Comparison of ENCODE assay signal across 17 cellular contexts in the genomic region with DNA sequence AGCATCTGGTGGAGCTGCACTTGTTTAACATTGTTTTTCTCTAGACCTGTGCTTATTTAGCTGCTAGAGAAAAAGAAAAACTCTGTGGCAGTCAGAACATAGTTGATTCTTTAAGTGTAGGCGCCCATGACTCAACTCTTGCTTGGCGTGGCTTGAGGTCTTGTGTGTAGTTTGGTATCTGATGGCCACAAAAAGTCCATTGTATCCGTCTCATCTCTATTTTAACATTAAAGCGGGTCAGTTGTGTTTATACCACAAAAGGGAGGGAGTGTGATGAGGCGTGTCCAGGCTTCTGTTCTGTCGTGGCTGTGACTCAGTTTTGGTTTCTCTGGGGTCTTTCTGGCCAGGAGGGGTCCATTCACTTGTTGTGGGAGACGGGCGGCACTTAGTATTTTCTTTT.
A peak's percentile ranks its signal among the peaks of the same experiment; 100 is the strongest.
DNase-seq lines count a peak whose midpoint lies in the region; ATAC-seq and TF ChIP-seq lines count a peak whose summit lies in the region.
"Had no signal": no experiment of that assay in that cellular context is flagged by ENCODE, and none has a peak within 500 bp of the region (broad histone marks: within the 10 kb centered on the region; RNA-seq: fewer than 3 reads in every experiment).

No MANE protein-coding gene starts in this region.

- no peaks in the 10 kb centered on the region for H3K27me3 ChIP-seq in BLaER1 treated with 17β-estradiol and CSF1 and Interleukin-3, amounts not matched to agents 10 nM and 100 nM
- H3K27me3 ChIP-seq: testis had no signal

- H3K9me3 ChIP-seq in BLaER1 treated with 17β-estradiol and CSF1 and Interleukin-3, amounts not matched to agents 10 nM and 100 nM (replicated peaks in 1 of 11): peaks cover 0 to 6% (median 0%) of the 10 kb centered on the region in 11 experiments; a peak in 2 of 22 replicates
- H3K9me3 ChIP-seq: testis had no signal

- H3K9ac ChIP-seq in BLaER1 treated with 17β-estradiol and CSF1 and Interleukin-3, amounts not matched to agents 10 nM and 100 nM: no peak overlapping the region

- no peak for TF ChIP-seq CTCF in RWPE1 (conservative IDR thresholded peaks at IDR 0.05; ENCODE audit: low read depth)

- POLR2A ChIA-PET in RWPE1 (lab: Yijun Ruan, JAX; ENCODE audit: low non-redundant PET): no interaction called here

- DNase-seq in GM19238 (ENCODE audit: insufficient read length, low spot score) (peak; percentile 7), SW480 (ENCODE audit: low spot score) (peak; percentile 80), NCI-H146 (lab: John Stamatoyannopoulos, UW) (no peak), AG08396 (ENCODE audit: low spot score) (no peak), RWPE1 (ENCODE audit: low spot score) (no peak), activated T-cell treated with anti-CD3 and anti-CD28 coated beads for 4 hours (no peak)
- DNase-seq: activated effector memory CD4-positive, alpha-beta T cell treated with anti-CD3 and anti-CD28 coated beads, Interleukin-2, amount 50 U/mL, for 16 hours; central memory CD4-positive, alpha-beta T cell; DMS153; left colon; NCI-H1092 treated with DMSO at 0.1 percent for 48 hours; stimulated activated CD8-positive, alpha-beta memory T cell treated with anti-CD3 and anti-CD28 coated beads, Interleukin-4, amount 100 ng/mL, for 48 hours; testis had no signal

- H3K27ac ChIP-seq in BLaER1 treated with 17β-estradiol and CSF1 and Interleukin-3, amounts not matched to agents 10 nM and 100 nM: no peak overlapping the region
- no peak overlapping the region for H3K27ac ChIP-seq in RWPE1
- H3K27ac ChIP-seq: testis had no signal

- peak; percentile 78 for ATAC-seq in HG02885 (IDR thresholded peaks at IDR 0.05; ENCODE audit: poor library complexity, unreplicated experiment)
- ATAC-seq: esophagus mucosa, left colon, SK-N-SH treated with all-trans-retinoic acid at 6 μM for 48 hours had no signal

- H3K4me1 ChIP-seq in BLaER1 treated with 17β-estradiol and CSF1 and Interleukin-3, amounts not matched to agents 10 nM and 100 nM: peaks cover 0 to 14% (median 11%) of the 10 kb centered on the region in 10 experiments; a peak in 14 of 20 replicates
- H3K4me1 ChIP-seq: testis had no signal

- H4K20me1 ChIP-seq in BLaER1 treated with 17β-estradiol and CSF1 and Interleukin-3, amounts not matched to agents 10 nM and 100 nM: no peaks in the 10 kb centered on the region

- H3K36me3 ChIP-seq in BLaER1 treated with 17β-estradiol and CSF1 and Interleukin-3, amounts not matched to agents 10 nM and 100 nM: no peaks in the 10 kb centered on the region

- no peak overlapping the region for H3K4me3 ChIP-seq in BLaER1 treated with 17β-estradiol and CSF1 and Interleukin-3, amounts not matched to agents 10 nM and 100 nM
- H3K4me3 ChIP-seq: testis had no signal

- CTCF ChIA-PET in RWPE1 (lab: Yijun Ruan, JAX): interaction anchor here (0.6 kb wide), 1 partner anchor 298 kb away, joined by 5 read pairs; no protein-coding TSS in a partner anchor

- H3K4me2 ChIP-seq in BLaER1 treated with 17β-estradiol and CSF1 and Interleukin-3, amounts not matched to agents 10 nM and 100 nM: peak overlapping the region in 9 of 11 experiments; percentile 14 to 55 (median 46); a peak in 15 of 22 replicates

Comparison
In these comparisons a context has a peak if more than half of its experiments do, and no peak if none do; other contexts are left out.
1. DNase-seq: peak in GM19238 (single experiment) and SW480 (single experiment); none in NCI-H146 (single experiment), AG08396 (single experiment), RWPE1 (single experiment) and activated T-cell treated with anti-CD3 and anti-CD28 coated beads for 4 hours (single experiment).